In the genomic region with DNA sequence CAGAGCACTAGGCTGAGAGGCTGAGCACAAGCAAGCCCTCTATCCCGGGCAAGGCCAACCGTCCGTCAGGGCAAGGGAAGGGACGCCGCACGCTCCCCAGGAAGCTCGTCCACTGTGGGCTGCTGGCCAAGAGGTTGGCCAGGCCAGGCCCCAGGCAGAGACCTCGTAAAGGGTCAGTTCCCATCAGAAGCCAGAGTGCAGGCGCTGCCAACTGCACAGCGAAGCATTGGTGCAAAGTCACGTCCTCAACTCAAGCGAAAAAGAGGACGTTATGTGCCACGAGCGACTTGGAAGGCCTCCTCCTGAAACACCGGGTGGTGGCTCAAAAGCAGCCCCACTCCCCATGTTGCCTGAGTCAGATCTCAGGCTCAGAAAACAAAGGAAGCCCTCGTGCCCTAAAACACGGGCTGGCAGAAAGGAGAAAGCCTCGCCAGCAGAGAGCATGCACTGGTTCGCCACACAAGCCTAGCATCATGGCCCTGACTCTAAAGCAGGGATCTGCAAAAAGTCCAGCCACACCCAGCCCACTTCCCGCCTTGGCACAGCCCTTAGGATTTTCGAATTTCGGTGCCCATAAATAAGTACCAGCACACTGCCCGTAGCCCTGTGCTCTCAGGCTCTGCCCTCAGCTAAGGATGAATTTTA, we compare ENCODE assay signal across 10 cellular contexts. TPM values are rescaled to one million over a fixed set of nuclear protein-coding genes. Genes with fewer than 3 reads are reported as not detected.
DNase-seq lines count a peak whose midpoint lies in the region; ATAC-seq and TF ChIP-seq lines count a peak whose summit lies in the region.
"Had no signal": no experiment of that assay in that cellular context is flagged by ENCODE, and none has a peak within 500 bp of the region (broad histone marks: within the 10 kb centered on the region; RNA-seq: fewer than 3 reads in every experiment).

No MANE protein-coding gene starts in this region.

- no peaks in the 10 kb centered on the region for H3K9me3 Mint-ChIP-seq in MCF 10A (ENCODE audit: unreplicated experiment)

- H3K27ac ChIP-seq in breast epithelium (peak overlapping the region; percentile 33 to 76), fibroblast of lung (ENCODE audit: insufficient read depth, low read length) (peak overlapping the region; percentile 3), parathyroid adenoma (peak overlapping the region; percentile 43), aorta (ENCODE audit: low read depth in 1 of 2, low read length in 2 of 2) (peak overlapping the region in 1 of 2 donors; percentile 19), Peyer's patch (peak overlapping the region in 2 of 4 donors; percentile 11 to 24)
- H3K27ac ChIP-seq: GM23248 had no signal

- H3K4me1 ChIP-seq in breast epithelium (peaks cover 9 to 23% of the 10 kb centered on the region in 2 donors), fibroblast of lung (ENCODE audit: control insufficient read depth, extremely low read depth, insufficient read depth, low read length) (peaks cover 12% of the 10 kb centered on the region), parathyroid adenoma (peaks cover 15% of the 10 kb centered on the region), aorta (ENCODE audit: control insufficient read depth in 1 of 2, insufficient read depth in 2 of 2, low read length in 2 of 2) (no peaks in the 10 kb centered on the region), Peyer's patch (peaks cover 4 to 34% (median 14%) of the 10 kb centered on the region in 4 donors)

- H3K79me2 ChIP-seq in fibroblast of lung (ENCODE audit: control insufficient read depth, insufficient read depth, low read length) (peaks cover 68% of the 10 kb centered on the region), parathyroid adenoma (peaks cover 74% of the 10 kb centered on the region)

- no peak overlapping the region for H3K27ac Mint-ChIP-seq in MCF 10A (ENCODE audit: low read depth, unreplicated experiment)

- no peak overlapping the region for H3K4me3 Mint-ChIP-seq in MCF 10A (ENCODE audit: unreplicated experiment)

- H3K4me1 Mint-ChIP-seq in MCF 10A (ENCODE audit: insufficient read depth, unreplicated experiment), result peaks cover 8% of the 10 kb centered on the region

- peak; percentile 30 for ATAC-seq in aorta (ENCODE audit: low FRiP score)

- CTCF ChIA-PET in MCF 10A (lab: Yijun Ruan, JAX), result interaction anchor here (0.6 to 1.5 kb wide), 3 partner anchors 92 to 600 kb away, joined by 3 to 4 read pairs (median 4); no protein-coding TSS in a partner anchor

- peaks cover 2% of the 10 kb centered on the region for H4K20me1 ChIP-seq in fibroblast of lung (ENCODE audit: control insufficient read depth, extremely low read depth, insufficient read depth, low read length)

- H3K4me3 ChIP-seq in breast epithelium (peak overlapping the region in 2 of 3 donors; percentile 7 to 52), fibroblast of lung (replicated peaks in 1 of 4; ENCODE audit: control extremely low read depth in 1 of 4, insufficient read depth in 1 of 4, low read depth in 3 of 4, low read length in 4 of 4) (no peak overlapping the region), parathyroid adenoma (ENCODE audit: low read depth, low read length) (no peak overlapping the region), aorta (ENCODE audit: low read length in 2 of 2) (no peak overlapping the region), Peyer's patch (no peak overlapping the region)
- H3K4me3 ChIP-seq: GM23248 had no signal

- no peak for TF ChIP-seq CTCF in breast epithelium (IDR thresholded peaks at IDR 0.05)
- TF ChIP-seq CTCF in MCF 10A (IDR thresholded peaks at IDR 0.05; ENCODE audit: unreplicated experiment), result no peak
- TF ChIP-seq CTCF in fibroblast of lung (conservative IDR thresholded peaks at IDR 0.05 in 1 of 2, IDR thresholded peaks at IDR 0.05 in 1 of 2; ENCODE audit: low read depth in 1 of 2, low read length in 2 of 2), result no peak
- TF ChIP-seq CTCF in parathyroid adenoma (IDR thresholded peaks at IDR 0.05), result no peak
- TF ChIP-seq CTCF in Peyer's patch (IDR thresholded peaks at IDR 0.05), result no peak
- no peak for TF ChIP-seq CTCF in GM13977 (IDR thresholded peaks at IDR 0.05; ENCODE audit: extremely low read depth, insufficient read depth, missing control alignments)

- DNase-seq in breast epithelium (ENCODE audit: low spot score in 2 of 2) (no peak), MCF 10A (ENCODE audit: unreplicated experiment) (no peak), fibroblast of lung (ENCODE audit: low read depth in 2 of 2) (no peak), aorta (peak; percentile 77 to 88), Peyer's patch (no peak), GM13977 (ENCODE audit: low spot score) (no peak), T-helper 9 cell (no peak)
- DNase-seq: GM23248, NCI-H510A had no signal

- H3K27me3 Mint-ChIP-seq in MCF 10A (ENCODE audit: insufficient read depth, unreplicated experiment), result no peaks in the 10 kb centered on the region

- peaks cover 84% of the 10 kb centered on the region for H3K36me3 Mint-ChIP-seq in MCF 10A (ENCODE audit: insufficient read depth, unreplicated experiment)

- TF ChIP-seq POLR2A in breast epithelium (IDR thresholded peaks at IDR 0.05) (no peak), Peyer's patch (IDR thresholded peaks at IDR 0.05) (no peak)

- peaks cover 12% of the 10 kb centered on the region for H3K36me3 ChIP-seq in breast epithelium
- H3K36me3 ChIP-seq in fibroblast of lung (ENCODE audit: control insufficient read depth, insufficient read depth, low read length), result peaks cover 21% of the 10 kb centered on the region
- no peaks in the 10 kb centered on the region for H3K36me3 ChIP-seq in parathyroid adenoma (ENCODE audit: control insufficient read depth, insufficient read depth, low read length)
- no peaks in the 10 kb centered on the region for H3K36me3 ChIP-seq in aorta (ENCODE audit: control insufficient read depth in 1 of 2, insufficient read depth in 2 of 2, low read length in 1 of 2)
- H3K36me3 ChIP-seq in Peyer's patch, result peaks cover 0 to 48% (median 0%) of the 10 kb centered on the region in 3 donors

- intact Hi-C loops in breast epithelium (cut with DNase I; ENCODE audit: low total_unique reads), result loop anchor here (5.0 to 10.0 kb wide), 2 partner anchors 50 to 662 kb away; no protein-coding TSS in a partner anchor
- intact Hi-C loops in MCF 10A (cut with micrococcal nuclease), result loop anchor here (5.0 kb wide), 1 partner anchor 198 kb away; no protein-coding TSS in a partner anchor
- intact Hi-C loops in aorta (cut with DNase I), result loop anchor here (2.0 to 10.0 kb wide), 5 partner anchors 38 to 200 kb away; a partner anchor contains a TSS

- H2AFZ ChIP-seq in fibroblast of lung (ENCODE audit: low read length) (no peak overlapping the region), parathyroid adenoma (no peak overlapping the region)
- H2AFZ ChIP-seq: GM23248 had no signal

- H3K4me2 ChIP-seq in fibroblast of lung (ENCODE audit: extremely low read depth, insufficient read depth, low read length), result no peak overlapping the region
- H3K4me2 ChIP-seq in parathyroid adenoma (ENCODE audit: low read length), result peak overlapping the region; percentile 49

- in situ Hi-C loops in GM13977 (cut with MboI; ENCODE audit: low pct_unique_long_range_greater_than_20kb, low sequenced_read_pairs, unreplicated experiment), result no loop called here

- 43 to 51% methylated on average over 24 of the region's 24 CpGs for WGBS in aorta, 2 donors

- BruUV-seq in MCF 10A (replicated peaks; lab: Mats Ljungman, UMichigan), result no TSS peak

- H3K9me3 ChIP-seq in breast epithelium, result no peaks in the 10 kb centered on the region
- no peaks in the 10 kb centered on the region for H3K9me3 ChIP-seq in fibroblast of lung (ENCODE audit: control insufficient read depth, insufficient read depth, low read depth, low read length)
- no peaks in the 10 kb centered on the region for H3K9me3 ChIP-seq in parathyroid adenoma (ENCODE audit: control insufficient read depth, low read length)
- no peaks in the 10 kb centered on the region for H3K9me3 ChIP-seq in aorta (ENCODE audit: control insufficient read depth, low read length)
- H3K9me3 ChIP-seq in Peyer's patch, result no peaks in the 10 kb centered on the region

- POLR2A ChIA-PET in MCF 10A (lab: Yijun Ruan, JAX), result interaction anchor here (0.7 kb wide), 1 partner anchor 650 kb away, joined by 3 read pairs; no protein-coding TSS in a partner anchor

- H3K27me3 ChIP-seq in breast epithelium, result no peaks in the 10 kb centered on the region
- H3K27me3 ChIP-seq in fibroblast of lung (ENCODE audit: control insufficient read depth, insufficient read depth, low read length), result no peaks in the 10 kb centered on the region
- no peaks in the 10 kb centered on the region for H3K27me3 ChIP-seq in parathyroid adenoma (ENCODE audit: control insufficient read depth, insufficient read depth, low read length)
- H3K27me3 ChIP-seq in aorta (ENCODE audit: control insufficient read depth in 1 of 2, insufficient read depth in 2 of 2, low read length in 1 of 2), result no peaks in the 10 kb centered on the region
- no peaks in the 10 kb centered on the region for H3K27me3 ChIP-seq in Peyer's patch

- H3K9ac ChIP-seq in fibroblast of lung (ENCODE audit: insufficient read depth, low read length) (no peak overlapping the region), parathyroid adenoma (no peak overlapping the region)
- H3K9ac ChIP-seq: GM23248 had no signal

RNA-seq across cellular contexts. Expression of a gene that starts 4.7 kb away (rescaled TPM):
- total RNA-seq in breast epithelium, result 10 to 100 TPM; 23.2 to 40.7 (median 33.4) TPM
- 31.1 and 37.8 TPM in 2 replicates for total RNA-seq in MCF 10A (2022)
- total RNA-seq in fibroblast of lung, result 9.8 and 9.9 TPM in 2 replicates
- polyA plus RNA-seq in fibroblast of lung, result 13.0 and 14.4 TPM in 2 replicates
- polyA plus RNA-seq in fibroblast of lung (2012), result 12.5 and 12.9 TPM in 2 replicates
- 3.4 and 3.5 TPM in 2 replicates for polyA minus RNA-seq in fibroblast of lung (ENCODE audit: low replicate concordance)
- total RNA-seq in aorta, result 10 to 100 TPM; 35.3 to 48.1 TPM
- 10 to 100 TPM in 1 of 2 donors, 1 to 10 TPM in 1; 7.5 to 22.2 TPM for polyA plus RNA-seq in aorta
- 10 to 100 TPM; 27.1 to 86.6 (median 58.5) TPM for total RNA-seq in Peyer's patch

RNA-seq across cellular contexts. Expression of a gene that starts 42.6 kb away (rescaled TPM):
- total RNA-seq in breast epithelium (10 to 100 TPM; 25.6 to 37.5 (median 33.8) TPM), MCF 10A (2022) (167 and 189 TPM in 2 replicates), fibroblast of lung (9.8 and 20.1 TPM in 2 replicates), aorta (100 to 1,000 TPM; 123 to 126 TPM), Peyer's patch (100 to 1,000 TPM in 1 of 4 donors, 10 to 100 TPM in 3; 51.0 to 148 (median 77.5) TPM)
- polyA plus RNA-seq in fibroblast of lung (9.9 and 13.3 TPM in 2 replicates), aorta (10 to 100 TPM; 12.3 to 50.6 TPM)
- 47.8 and 58.5 TPM in 2 replicates for polyA plus RNA-seq in fibroblast of lung (2012)
- 186 and 192 TPM in 2 replicates for polyA minus RNA-seq in fibroblast of lung (ENCODE audit: low replicate concordance)

RNA-seq across cellular contexts. Expression of a gene that starts 43.9 kb away (rescaled TPM):
- total RNA-seq in breast epithelium, result 100 to 1,000 TPM in 2 of 3 donors, 10 to 100 TPM in 1; 77.6 to 141 (median 122) TPM
- 84.7 and 89.0 TPM in 2 replicates for total RNA-seq in MCF 10A (2022)
- total RNA-seq in fibroblast of lung, result 61.1 and 87.0 TPM in 2 replicates
- 18.0 and 22.9 TPM in 2 replicates for polyA plus RNA-seq in fibroblast of lung
- 25.1 and 26.9 TPM in 2 replicates for polyA plus RNA-seq in fibroblast of lung (2012)
- 48.8 and 66.7 TPM in 2 replicates for polyA minus RNA-seq in fibroblast of lung (ENCODE audit: low replicate concordance)
- total RNA-seq in aorta, result 100 to 1,000 TPM in 1 of 2 donors, 10 to 100 TPM in 1; 70.8 to 106 TPM
- 100 to 1,000 TPM in 1 of 2 donors, 10 to 100 TPM in 1; 34.7 to 243 TPM for polyA plus RNA-seq in aorta
- total RNA-seq in Peyer's patch, result 100 to 1,000 TPM; 129 to 275 (median 247) TPM

Comparison
In these comparisons a context has a peak if more than half of its experiments do, and no peak if none do; other contexts are left out.
1. DNase-seq: peak in aorta (2 of 2); none in breast epithelium (0 of 2), MCF 10A (single experiment), fibroblast of lung (0 of 2), Peyer's patch (0 of 3), GM13977 (single experiment) and T-helper 9 cell (single experiment).
2. H3K4me3 ChIP-seq: peak in breast epithelium (2 of 3); none in fibroblast of lung (0 of 4), parathyroid adenoma (single experiment), aorta (0 of 2) and Peyer's patch (0 of 4).